Comparison of ENCODE assay signal across 31 cellular contexts in the genomic region with DNA sequence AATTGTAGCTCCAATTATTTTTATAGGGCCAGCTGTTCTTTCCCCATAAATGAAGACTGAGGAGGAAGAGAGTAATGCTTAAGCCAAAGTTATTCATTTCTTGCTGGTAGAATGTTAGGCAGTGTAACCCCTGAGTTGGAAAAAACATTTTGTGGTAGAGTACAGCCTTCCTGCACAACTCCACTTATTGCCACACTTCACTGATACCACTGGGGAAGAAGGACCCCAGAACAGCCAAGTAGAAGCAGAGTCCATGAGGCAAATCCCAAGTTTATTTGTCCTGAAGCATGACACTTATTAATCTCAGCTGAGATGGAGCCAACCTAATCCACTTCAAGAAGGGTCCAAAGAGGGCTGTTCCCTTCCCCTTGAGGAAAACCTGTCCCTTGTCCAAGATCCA.
"Had no signal": no experiment of that assay in that cellular context is flagged by ENCODE, and none has a peak within 500 bp of the region (broad histone marks: within the 10 kb centered on the region; RNA-seq: fewer than 3 reads in every experiment).

No MANE protein-coding gene starts in this region.

- DNase-seq: activated CD4-positive, alpha-beta memory T cell treated with anti-CD3 and anti-CD28 coated beads, Interleukin-2, amount 10 ng/mL, durations not matched to agents 7 days and 5 days; activated CD4-positive, alpha-beta T cell treated with anti-CD3 and anti-CD28 coated beads for 1 hour; activated CD4-positive, alpha-beta T cell treated with anti-CD3 and anti-CD28 coated beads for 36 hours; activated CD4-positive, alpha-beta T cell treated with anti-CD3 and anti-CD28 coated beads for 48 hours; activated CD4-positive, alpha-beta T cell treated with anti-CD3 and anti-CD28 coated beads, Interleukin-2, amount 10 ng/mL, durations not matched to agents 7 days and 5 days; activated CD4-positive, alpha-beta T cell treated with anti-CD3 and anti-CD28 coated beads, Interleukin-2, amount 50 U/mL, for 48 hours; activated CD4-positive, CD25-positive, alpha-beta regulatory T cell; activated CD8-positive, alpha-beta memory T cell treated with anti-CD3 and anti-CD28 coated beads for 24 hours; activated CD8-positive, alpha-beta memory T cell treated with anti-CD3 and anti-CD28 coated beads, Interleukin-2, amount 10 ng/mL, durations not matched to agents 7 days and 5 days; activated CD8-positive, alpha-beta memory T cell treated with anti-CD3 and anti-CD28 coated beads, Interleukin-2, amount 50 U/mL, for 48 hours; activated CD8-positive, alpha-beta T cell treated with anti-CD3 and anti-CD28 coated beads, Interleukin-2, amount 10 ng/mL, durations not matched to agents 7 days and 5 days; activated effector memory CD4-positive, alpha-beta T cell treated with Interleukin-2 at 50 U/mL for 16 hours; activated gamma-delta T cell; activated naive CD4-positive, alpha-beta T cell treated with anti-CD3 and anti-CD28 coated beads, Interleukin-2, amount 10 ng/mL, durations not matched to agents 7 days and 5 days; activated naive CD4-positive, alpha-beta T cell treated with Interleukin-2 at 50 U/mL for 16 hours; activated naive CD8-positive, alpha-beta T cell treated with anti-CD3 and anti-CD28 coated beads, Interleukin-2, amount 10 ng/mL, durations not matched to agents 7 days and 5 days; activated naive CD8-positive, alpha-beta T cell treated with anti-CD3 and anti-CD28 coated beads, Interleukin-2, amount 50 U/mL, for 24 hours; activated T-cell treated with anti-CD3 and anti-CD28 coated beads, Interleukin-2, amount 50 U/mL, for 24 hours; activated T-cell treated with anti-CD3 and anti-CD28 coated beads, Interleukin-2, amount 50 U/mL, for 48 hours; amygdala; central memory CD4-positive, alpha-beta T cell; T-helper 1 cell; T-helper 2 cell; T-helper 9 cell; WERI-Rb-1 had no signal

- H3K36me3 ChIP-seq: ascending aorta, cardiac muscle cell, WERI-Rb-1 had no signal

- ATAC-seq: activated CD4-positive, alpha-beta T cell treated with anti-CD3 and anti-CD28 coated beads for 36 hours; activated CD4-positive, CD25-positive, alpha-beta regulatory T cell treated with anti-CD3 and anti-CD28 coated beads, Interleukin-2, amount 50 U/mL, for 24 hours; activated CD8-positive, alpha-beta memory T cell treated with anti-CD3 and anti-CD28 coated beads, Interleukin-2, amount 10 ng/mL, durations not matched to agents 7 days and 5 days; activated CD8-positive, alpha-beta T cell treated with anti-CD3 and anti-CD28 coated beads, Interleukin-2, amount 10 ng/mL, durations not matched to agents 7 days and 5 days; activated naive CD8-positive, alpha-beta T cell treated with anti-CD3 and anti-CD28 coated beads, Interleukin-2, amount 50 U/mL, for 24 hours; WTC11 had no signal

- H3K4me3 ChIP-seq: ascending aorta, cardiac muscle cell had no signal

- H3K27me3 ChIP-seq: ascending aorta, cardiac muscle cell had no signal

- H3K9me3 ChIP-seq: ascending aorta had no signal

- FAIRE-seq: bronchial epithelial cell, TTC549 had no signal

- H3K27ac ChIP-seq: cardiac muscle cell, WERI-Rb-1 had no signal
